19 cellular contexts compared by ENCODE assay signal in genomic region chr2:240327566-240327965, GRCh38.
"Had no signal": no experiment of that assay in that cellular context is flagged by ENCODE, and none has a peak within 500 bp of the region (broad histone marks: within the 10 kb centered on the region; RNA-seq: fewer than 3 reads in every experiment).

No MANE protein-coding gene starts in this region.

- H3K4me3 Mint-ChIP-seq: activated naive CD4-positive, alpha-beta T cell treated with anti-CD3 and anti-CD28 coated beads, Interleukin-2, amount 50 U/mL, for 24 hours; activated naive CD8-positive, alpha-beta T cell treated with anti-CD3 and anti-CD28 coated beads, Interleukin-2, amount 50 U/mL, for 24 hours; activated T-helper 1 cell treated with anti-CD3 and anti-CD28 coated beads, Interleukin-12 subunit alpha, Interleukin-12 subunit beta, Interleukin-2, Interleukin-4 antibody, amounts not matched to agents 30 ng/mL and 10 ng/mL and 1 ng/mL, durations not matched to agents 14 hours and 24 hours and 36 hours; nephron; T-helper 1 cell treated with Interleukin-12 subunit alpha and Interleukin-12 subunit beta and Interleukin-4 antibody, amounts not matched to agents 30 μg/mL and 1 μg/mL, for 36 hours had no signal

- H3K27ac Mint-ChIP-seq: activated naive CD4-positive, alpha-beta T cell treated with anti-CD3 and anti-CD28 coated beads, Interleukin-2, amount 50 U/mL, for 24 hours; activated naive CD8-positive, alpha-beta T cell treated with anti-CD3 and anti-CD28 coated beads, Interleukin-2, amount 50 U/mL, for 24 hours; activated T-helper 1 cell treated with anti-CD3 and anti-CD28 coated beads, Interleukin-12 subunit alpha, Interleukin-12 subunit beta, Interleukin-2, Interleukin-4 antibody, amounts not matched to agents 30 ng/mL and 10 ng/mL and 1 ng/mL, durations not matched to agents 14 hours and 24 hours and 36 hours; nephron; T-helper 1 cell treated with Interleukin-12 subunit alpha and Interleukin-12 subunit beta and Interleukin-4 antibody, amounts not matched to agents 30 μg/mL and 1 μg/mL, for 36 hours had no signal

- DNase-seq: activated CD4-positive, alpha-beta T cell treated with anti-CD3 and anti-CD28 coated beads for 4 hours; activated CD4-positive, alpha-beta T cell treated with anti-CD3 and anti-CD28 coated beads, Interleukin-2, amount 50 U/mL, for 4 hours; activated naive CD8-positive, alpha-beta T cell treated with anti-CD3 and anti-CD28 coated beads, Interleukin-2, amount 50 U/mL, for 24 hours; activated T-cell treated with anti-CD3 and anti-CD28 coated beads, Interleukin-2, amount 50 U/mL, for 1 hour; amygdala; central memory CD4-positive, alpha-beta T cell; dermis blood vessel endothelial cell; effector CD8-positive, alpha-beta T cell; left cardiac atrium; nucleus accumbens; right cardiac atrium; spleen; stimulated activated naive CD4-positive, alpha-beta T cell; SW 1271; T-helper 9 cell had no signal

- H3K4me1 Mint-ChIP-seq: activated naive CD4-positive, alpha-beta T cell treated with anti-CD3 and anti-CD28 coated beads, Interleukin-2, amount 50 U/mL, for 24 hours; activated naive CD8-positive, alpha-beta T cell treated with anti-CD3 and anti-CD28 coated beads, Interleukin-2, amount 50 U/mL, for 24 hours had no signal

- ATAC-seq: activated naive CD8-positive, alpha-beta T cell treated with anti-CD3 and anti-CD28 coated beads, Interleukin-2, amount 50 U/mL, for 24 hours; left cardiac atrium; right cardiac atrium had no signal
